9 cellular contexts compared by ENCODE assay signal in genomic region chr19:49497790-49498106, GRCh38. TPM values are rescaled to one million over a fixed set of nuclear protein-coding genes. Genes with fewer than 3 reads are reported as not detected.
DNase-seq lines count a peak whose midpoint lies in the region; ATAC-seq and TF ChIP-seq lines count a peak whose summit lies in the region.
"Had no signal": no experiment of that assay in that cellular context is flagged by ENCODE, and none has a peak within 500 bp of the region (broad histone marks: within the 10 kb centered on the region; RNA-seq: fewer than 3 reads in every experiment).

No MANE protein-coding gene starts in this region.

- H3K36me3 Mint-ChIP-seq in T-cell: peaks cover 38% of the 10 kb centered on the region

- POLR2A ChIA-PET in T-cell (lab: Charles Lee): no interaction called here

- TF ChIP-seq CTCF in GM12865 (IDR thresholded peaks at IDR 0.05; ENCODE audit: insufficient read depth, low read depth, low read length, missing control alignments): no peak
- no peak for TF ChIP-seq CTCF in epithelial cell of proximal tubule (conservative IDR thresholded peaks at IDR 0.05; ENCODE audit: low read depth, low read length)

- ATAC-seq in T-cell (replicated peaks in 1 of 4) (no peak), GM18520 (IDR thresholded peaks at IDR 0.05; ENCODE audit: unreplicated experiment) (no peak)

- H3K27me3 Mint-ChIP-seq in T-cell: no peaks in the 10 kb centered on the region

- H3K4me3 Mint-ChIP-seq in T-cell: peak overlapping the region; percentile 99 to 100 (median 100)

- DNase-seq in GM12865 (ENCODE audit: low read depth) (peak; percentile 46), T-cell (no peak), epithelial cell of proximal tubule (ENCODE audit: low read depth) (no peak), skeletal muscle cell (ENCODE audit: low read depth) (no peak), iPS-NIHi7 (ENCODE audit: extremely low spot score) (no peak), COR-L47 (lab: John Stamatoyannopoulos, UW) (no peak)
- no peak for DNase-seq in NK-92 treated with Interleukin-12 subunit alpha and Interleukin-12 subunit beta, amount 100 ng/mL, for 24 hours (lab: John Stamatoyannopoulos, UW)
- DNase-seq: NCI-H2171 had no signal

- H3K4me1 Mint-ChIP-seq in T-cell: peaks cover 60 to 66% (median 66%) of the 10 kb centered on the region in 3 donors

- CTCF ChIA-PET in T-cell (lab: Charles Lee): interaction anchor here in 1 of 2 donors (1.2 kb wide), 1 partner anchor 71 kb away, joined by 4 read pairs; no protein-coding TSS in a partner anchor

- H3K9me3 Mint-ChIP-seq in T-cell: no peaks in the 10 kb centered on the region

- H3K27ac Mint-ChIP-seq in T-cell: peak overlapping the region; percentile 95 to 100

- H3K4me3 ChIP-seq in GM12865 (ENCODE audit: low read depth, low read length): peak overlapping the region; percentile 92
- H3K4me3 ChIP-seq in epithelial cell of proximal tubule (ENCODE audit: low read depth, low read length): peak overlapping the region; percentile 80
- H3K4me3 ChIP-seq in skeletal muscle cell (ENCODE audit: low read depth, low read length): peak overlapping the region; percentile 85

RNA-seq across cellular contexts. Expression of gene RPS11, which starts 1.5 kb away (rescaled TPM):
- total RNA-seq in T-cell: 1,000 to 10,000 TPM; 2,401 to 3,215 (median 2,914) TPM
- total RNA-seq in epithelial cell of proximal tubule: 3,600 and 5,144 TPM in 2 replicates

RNA-seq across cellular contexts. Expression of gene RPL13A, which starts 10.3 kb away (rescaled TPM):
- total RNA-seq in T-cell (1,000 to 10,000 TPM; 5,307 to 6,396 (median 5,878) TPM), epithelial cell of proximal tubule (3,343 and 3,374 TPM in 2 replicates)

RNA-seq across cellular contexts. Expression of gene FCGRT, which starts 14.7 kb away (rescaled TPM):
- total RNA-seq in T-cell: 10 to 100 TPM; 20.3 to 41.5 (median 26.4) TPM
- total RNA-seq in epithelial cell of proximal tubule: 34.2 and 79.3 TPM in 2 replicates

RNA-seq across cellular contexts. Expression of gene FLT3LG, which starts 23.7 kb away (rescaled TPM):
- 100 to 1,000 TPM; 238 to 356 (median 260) TPM for total RNA-seq in T-cell
- 0.81 and 2.5 TPM in 2 replicates for total RNA-seq in epithelial cell of proximal tubule

RNA-seq across cellular contexts. Expression of gene RCN3, which starts 30.1 kb away (rescaled TPM):
- total RNA-seq in T-cell (1 to 10 TPM; 1.2 to 5.7 (median 1.3) TPM), epithelial cell of proximal tubule (14.1 and 32.9 TPM in 2 replicates)
